9 cellular contexts compared by ENCODE assay signal in genomic region chr16:85935957-85936760, GRCh38. TPM values are rescaled to one million over a fixed set of nuclear protein-coding genes. Genes with fewer than 3 reads are reported as not detected.
A peak's percentile ranks its signal among the peaks of the same experiment; 100 is the strongest.
DNase-seq lines count a peak whose midpoint lies in the region; ATAC-seq and TF ChIP-seq lines count a peak whose summit lies in the region.
"Had no signal": no experiment of that assay in that cellular context is flagged by ENCODE, and none has a peak within 500 bp of the region (broad histone marks: within the 10 kb centered on the region; RNA-seq: fewer than 3 reads in every experiment).

No MANE protein-coding gene starts in this region.

- H3K27ac Mint-ChIP-seq in type B pancreatic cell: no peak overlapping the region

- H3K4me3 Mint-ChIP-seq in type B pancreatic cell: no peak overlapping the region

- intact Hi-C loops in right lobe of liver (cut with DNase I): no loop called here

- DNase-seq in NOMO-1 treated with DMSO at 0.1 percent for 48 hours (lab: John Stamatoyannopoulos, UW; ENCODE audit: unreplicated experiment): peak; percentile 81
- DNase-seq in activated T-helper 1 cell treated with anti-CD3 and anti-CD28 coated beads, Interleukin-2, amount 50 U/mL, for 16 hours (ENCODE audit: low read depth in 1 of 2, low spot score in 1 of 2): peak; percentile 36 to 52
- peak; percentile 61 to 63 for DNase-seq in stimulated activated CD4-positive, alpha-beta T cell treated with anti-CD3 and anti-CD28 coated beads, Interleukin-2, amount 100 ng/mL, for 48 hours
- DNase-seq in right lobe of liver: no peak
- DNase-seq in type B pancreatic cell (ENCODE audit: extremely low spot score, unreplicated experiment): no peak
- no peak for DNase-seq in H4 (ENCODE audit: low spot score)

- 54% methylated on average over 21 of the region's 22 CpGs for WGBS in right lobe of liver (ENCODE audit: insufficient coverage, low coverage, low lambda C conversion rate, missing lambda C conversion rate)

- peaks cover 4% of the 10 kb centered on the region for H3K4me1 Mint-ChIP-seq in type B pancreatic cell (ENCODE audit: unreplicated experiment)

- no peak overlapping the region for H3K4me3 ChIP-seq in right lobe of liver

- no peak overlapping the region for H3K27ac ChIP-seq in right lobe of liver

- H3K27me3 Mint-ChIP-seq in type B pancreatic cell: peaks cover 55% of the 10 kb centered on the region

- H3K27me3 ChIP-seq in right lobe of liver: no peaks in the 10 kb centered on the region

- ATAC-seq in HG02588 (IDR thresholded peaks at IDR 0.05; ENCODE audit: unreplicated experiment) (peak; percentile 71), right lobe of liver (no peak)

- TF ChIP-seq CTCF in GM12873 (IDR thresholded peaks at IDR 0.05; ENCODE audit: insufficient read depth, low read depth, low read length, missing control alignments) (peak; percentile 11), right lobe of liver (IDR thresholded peaks at IDR 0.05) (no peak), type B pancreatic cell (conservative IDR thresholded peaks at IDR 0.05) (no peak)

- peaks cover 5% of the 10 kb centered on the region for H3K9me3 Mint-ChIP-seq in type B pancreatic cell

- no peak for TF ChIP-seq POLR2A in right lobe of liver (IDR thresholded peaks at IDR 0.05)

- H3K36me3 Mint-ChIP-seq in type B pancreatic cell: no peaks in the 10 kb centered on the region

- peaks cover 0 to 21% (median 9%) of the 10 kb centered on the region in 4 donors for H3K4me1 ChIP-seq in right lobe of liver

- no peaks in the 10 kb centered on the region for H3K9me3 ChIP-seq in right lobe of liver

- no peaks in the 10 kb centered on the region for H3K36me3 ChIP-seq in right lobe of liver

RNA-seq across cellular contexts. Expression of gene IRF8, which starts 37.2 kb away (rescaled TPM):
- total RNA-seq in right lobe of liver (10 to 100 TPM in 5 of 6 experiments, 1 to 10 TPM in 1; 4.8 to 19.6 (median 14.6) TPM), type B pancreatic cell (ENCODE audit: low replicate concordance) (12.6 and 21.0 TPM in 2 replicates)
- 1.7 and 1.9 TPM in 2 replicates for total RNA-seq in H4 (2014; rRNA removed; shearing (Covaris generic))
- total RNA-seq: endothelial cell of umbilical vein had no signal

Comparison
In these comparisons a context has a peak if more than half of its experiments do, and no peak if none do; other contexts are left out.
1. DNase-seq: peak in NOMO-1 treated with DMSO at 0.1 percent for 48 hours (single experiment), activated T-helper 1 cell treated with anti-CD3 and anti-CD28 coated beads, Interleukin-2, amount 50 U/mL, for 16 hours (2 of 2) and stimulated activated CD4-positive, alpha-beta T cell treated with anti-CD3 and anti-CD28 coated beads, Interleukin-2, amount 100 ng/mL, for 48 hours (2 of 2); none in right lobe of liver (0 of 3), type B pancreatic cell (single experiment) and H4 (single experiment).